12 cellular contexts compared by ENCODE assay signal in genomic region chr2:81266106-81266505, GRCh38.
DNase-seq lines count a peak whose midpoint lies in the region; ATAC-seq and TF ChIP-seq lines count a peak whose summit lies in the region.
"Had no signal": no experiment of that assay in that cellular context is flagged by ENCODE, and none has a peak within 500 bp of the region (broad histone marks: within the 10 kb centered on the region; RNA-seq: fewer than 3 reads in every experiment).

No MANE protein-coding gene starts in this region.

- H3K4me3 Mint-ChIP-seq in neural progenitor cell: no peak overlapping the region

- no peak for ATAC-seq in HG02970 (IDR thresholded peaks at IDR 0.05; ENCODE audit: low FRiP score, unreplicated experiment)
- ATAC-seq: sciatic nerve had no signal

- H3K9me3 Mint-ChIP-seq in neural progenitor cell: peaks cover 24% of the 10 kb centered on the region

- H3K4me1 ChIP-seq in KMS-11 (ENCODE audit: low read depth, poor library complexity, severe bottlenecking) (peaks cover 11% of the 10 kb centered on the region), neural progenitor cell (no peaks in the 10 kb centered on the region), esophagus squamous epithelium (no peaks in the 10 kb centered on the region)

- H3K4me1 Mint-ChIP-seq in neural progenitor cell: no peaks in the 10 kb centered on the region

- H3K9me3 ChIP-seq in neural progenitor cell (ENCODE audit: low read depth) (peaks cover 5% of the 10 kb centered on the region), esophagus squamous epithelium (peaks cover 0 to 12% (median 0%) of the 10 kb centered on the region in 3 donors)

- H3K4me3 ChIP-seq in KMS-11 (IDR thresholded peaks at IDR 0.05; ENCODE audit: insufficient read depth, low read depth, low read length) (no peak overlapping the region), astrocyte of the cerebellum (ENCODE audit: low read depth, low read length) (no peak overlapping the region), neural progenitor cell (no peak overlapping the region), esophagus squamous epithelium (no peak overlapping the region)

- H3K27ac ChIP-seq in KMS-11 (no peak overlapping the region), neural progenitor cell (no peak overlapping the region), esophagus squamous epithelium (no peak overlapping the region)

- DNase-seq in SIG-M5 treated with dmso at 0.1 percent for 504 hours (lab: John Stamatoyannopoulos, UW; ENCODE audit: unreplicated experiment) (peak; percentile 5), SIG-M5 (lab: John Stamatoyannopoulos, UW) (no peak), astrocyte of the cerebellum (ENCODE audit: low read depth) (no peak), neural progenitor cell (ENCODE audit: low spot score) (peak; percentile 46), esophagus squamous epithelium (lab: John Stamatoyannopoulos, UW) (no peak), GM03348 (ENCODE audit: low spot score) (no peak)
- DNase-seq: aorta, mammary epithelial cell, MV-4-11 had no signal

- H3K36me3 ChIP-seq in KMS-11 (ENCODE audit: insufficient read depth): no peaks in the 10 kb centered on the region
- no peaks in the 10 kb centered on the region for H3K36me3 ChIP-seq in neural progenitor cell
- no peaks in the 10 kb centered on the region for H3K36me3 ChIP-seq in esophagus squamous epithelium

- intact Hi-C loops in esophagus squamous epithelium (cut with DNase I): no loop called here

- H3K9ac ChIP-seq in KMS-11 (no peak overlapping the region), neural progenitor cell (no peak overlapping the region)

- TF ChIP-seq POLR2A in esophagus squamous epithelium (IDR thresholded peaks at IDR 0.05): no peak

- H3K27ac Mint-ChIP-seq in neural progenitor cell: no peak overlapping the region

- H2AFZ ChIP-seq in KMS-11 (ENCODE audit: low read depth): no peak overlapping the region
- no peak overlapping the region for H2AFZ ChIP-seq in neural progenitor cell (replicated peaks)

- TF ChIP-seq CTCF in KMS-11 (conservative IDR thresholded peaks at IDR 0.05; ENCODE audit: low read depth, low read length): peak; percentile 60
- TF ChIP-seq CTCF in astrocyte of the cerebellum (IDR thresholded peaks at IDR 0.05; ENCODE audit: low read depth, low read length, missing control alignments): peak; percentile 17
- TF ChIP-seq CTCF in neural progenitor cell (IDR thresholded peaks at IDR 0.05): peak; percentile 81
- no peak for TF ChIP-seq CTCF in esophagus squamous epithelium (IDR thresholded peaks at IDR 0.05)

- no peaks in the 10 kb centered on the region for H3F3A ChIP-seq in neural progenitor cell (ENCODE audit: low read depth)

- 0 to 7% methylated on average over 1 of the region's 1 CpG for WGBS in esophagus squamous epithelium, 2 donors

- H3K79me2 ChIP-seq in KMS-11 (ENCODE audit: insufficient read depth, low read depth): no peaks in the 10 kb centered on the region
- no peaks in the 10 kb centered on the region for H3K79me2 ChIP-seq in neural progenitor cell (ENCODE audit: low read depth)

- H3K4me2 ChIP-seq in KMS-11 (no peak overlapping the region), neural progenitor cell (no peak overlapping the region)

- H3K36me3 Mint-ChIP-seq in neural progenitor cell: no peaks in the 10 kb centered on the region

- H3K27me3 Mint-ChIP-seq in neural progenitor cell (ENCODE audit: insufficient read depth, low read depth): no peaks in the 10 kb centered on the region

- H3K27me3 ChIP-seq in KMS-11 (ENCODE audit: insufficient read depth, low read depth): no peaks in the 10 kb centered on the region
- no peaks in the 10 kb centered on the region for H3K27me3 ChIP-seq in neural progenitor cell
- H3K27me3 ChIP-seq in esophagus squamous epithelium: no peaks in the 10 kb centered on the region

- no peaks in the 10 kb centered on the region for H4K20me1 ChIP-seq in KMS-11 (ENCODE audit: insufficient read depth)
- H4K20me1 ChIP-seq in neural progenitor cell (ENCODE audit: low read depth): no peaks in the 10 kb centered on the region

- in situ Hi-C loops in astrocyte of the cerebellum (cut with HindIII; ENCODE audit: low sequenced_read_pairs): no loop called here

Comparison
In these comparisons a context has a peak if more than half of its experiments do, and no peak if none do; other contexts are left out.
1. DNase-seq: peak in SIG-M5 treated with dmso at 0.1 percent for 504 hours (single experiment) and neural progenitor cell (single experiment); none in SIG-M5 (single experiment), astrocyte of the cerebellum (single experiment), esophagus squamous epithelium (single experiment) and GM03348 (single experiment).
2. CTCF ChIP-seq: peak in KMS-11 (single experiment), astrocyte of the cerebellum (single experiment) and neural progenitor cell (single experiment); none in esophagus squamous epithelium (0 of 6).